In the genomic region with DNA sequence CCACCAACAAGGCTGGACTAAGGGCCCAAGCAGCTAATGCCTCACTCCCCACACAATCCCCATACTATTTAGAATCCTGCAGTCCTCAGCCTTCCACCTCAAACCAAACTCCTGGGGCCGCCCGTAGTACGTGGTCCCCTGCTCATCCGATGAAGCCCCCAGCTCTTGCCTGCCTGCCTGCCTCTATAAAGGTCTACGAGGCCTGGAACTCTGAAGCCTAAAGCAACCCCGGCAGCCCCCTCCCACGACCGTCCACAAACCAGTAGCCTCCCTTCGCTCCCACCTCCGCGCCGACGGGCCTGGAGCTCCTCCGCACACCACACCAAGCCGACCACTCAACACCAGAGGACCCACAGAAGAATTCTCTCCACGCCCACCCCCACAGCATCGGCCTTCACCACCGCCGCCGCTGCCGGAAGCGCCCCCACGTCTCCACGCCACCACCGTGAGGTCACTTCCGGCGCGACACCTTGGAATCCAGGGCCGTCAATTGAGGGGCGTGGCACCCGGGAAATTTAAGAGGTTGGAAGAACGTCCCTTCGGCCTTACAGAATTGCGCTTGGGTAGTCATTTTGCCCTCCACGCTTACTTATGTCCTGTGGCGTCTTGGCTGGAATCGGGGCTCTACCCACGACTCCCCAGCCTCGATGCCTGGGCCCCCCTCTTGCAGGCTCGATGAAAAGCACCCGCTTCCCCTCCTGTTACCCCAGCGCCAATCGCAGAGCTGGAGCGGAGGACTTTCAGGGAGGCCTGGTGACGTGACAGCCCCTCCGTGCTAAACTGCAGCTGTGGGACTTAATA, we compare ENCODE assay signal across 8 cellular contexts. TPM values are rescaled to one million over a fixed set of nuclear protein-coding genes. Genes with fewer than 3 reads are reported as not detected.
A peak's percentile ranks its signal among the peaks of the same experiment; 100 is the strongest.
DNase-seq lines count a peak whose midpoint lies in the region; ATAC-seq and TF ChIP-seq lines count a peak whose summit lies in the region.

EDC3 (minus strand) TSS at position 428 of the 801 bp plus-strand sequence. CDS start 20,900 bp downstream, outside the sequence.

- H3K4me3 Mint-ChIP-seq in Caco-2 (ENCODE audit: unreplicated experiment) (peak within 1 kb of the TSS; percentile 97), natural killer cell (peak within 1 kb of the TSS; percentile 100)
- peak within 1 kb of the TSS; percentile 99 for H3K4me3 Mint-ChIP-seq in activated T-helper 2 cell treated with anti-CD3 and anti-CD28 coated beads, Interferon-gamma antibody, Interleukin-2, Interleukin-4, amounts not matched to agents 10 μg/mL and 5 μg/mL and 100 μg/mL, durations not matched to agents 14 hours and 24 hours and 36 hours (ENCODE audit: low read depth)

- no peaks in the 10 kb centered on the region for H3K36me3 ChIP-seq in Caco-2 (ENCODE audit: control insufficient read depth, insufficient read depth, low read length)
- H3K36me3 ChIP-seq in KOPT-K1 (ENCODE audit: insufficient read depth, low read length) = no peaks in the 10 kb centered on the region

- no peaks in the 10 kb centered on the region for H3K9me3 Mint-ChIP-seq in Caco-2 (ENCODE audit: unreplicated experiment)
- H3K9me3 Mint-ChIP-seq in activated T-helper 2 cell treated with anti-CD3 and anti-CD28 coated beads, Interferon-gamma antibody, Interleukin-2, Interleukin-4, amounts not matched to agents 10 μg/mL and 5 μg/mL and 100 μg/mL, durations not matched to agents 14 hours and 24 hours and 36 hours = no peaks in the 10 kb centered on the region
- H3K9me3 Mint-ChIP-seq in natural killer cell = no peaks in the 10 kb centered on the region

- BruUV-seq in Caco-2 (replicated peaks; lab: Mats Ljungman, UMichigan) = TSS peak; percentile 61

- peak within 1 kb of the TSS; percentile 87 for H3K4me3 ChIP-seq in Caco-2 (ENCODE audit: low read depth, low read length)

- H3K4me1 Mint-ChIP-seq in Caco-2 (ENCODE audit: low read depth, unreplicated experiment) (peaks cover 13% of the 10 kb centered on the region), natural killer cell (peaks cover 30 to 35% of the 10 kb centered on the region in 2 donors)
- peaks cover 22% of the 10 kb centered on the region for H3K4me1 Mint-ChIP-seq in activated T-helper 2 cell treated with anti-CD3 and anti-CD28 coated beads, Interferon-gamma antibody, Interleukin-2, Interleukin-4, amounts not matched to agents 10 μg/mL and 5 μg/mL and 100 μg/mL, durations not matched to agents 14 hours and 24 hours and 36 hours (ENCODE audit: low read depth)

- DNase-seq in Caco-2 (peak; percentile 84 to 87), RPMI8226 (peak; percentile 95), fibroblast of peridontal ligament (ENCODE audit: extremely low read depth) (peak; percentile 80), natural killer cell (peak; percentile 83)
- peak; percentile 78 for DNase-seq in activated T-helper 2 cell treated with anti-CD3 and anti-CD28 coated beads, Interferon-gamma antibody, Interleukin-2, Interleukin-4, amounts not matched to agents 10 μg/mL and 5 μg/mL and 100 μg/mL, durations not matched to agents 14 hours and 24 hours and 36 hours (ENCODE audit: low spot score)
- peak; percentile 73 to 84 (median 82) for DNase-seq in stimulated activated naive CD4-positive, alpha-beta T cell (lab: John Stamatoyannopoulos, UW)

- H3K36me3 Mint-ChIP-seq in Caco-2 (ENCODE audit: insufficient read depth, unreplicated experiment) (peaks cover 12% of the 10 kb centered on the region), natural killer cell (no peaks in the 10 kb centered on the region)
- peaks cover 4% of the 10 kb centered on the region for H3K36me3 Mint-ChIP-seq in activated T-helper 2 cell treated with anti-CD3 and anti-CD28 coated beads, Interferon-gamma antibody, Interleukin-2, Interleukin-4, amounts not matched to agents 10 μg/mL and 5 μg/mL and 100 μg/mL, durations not matched to agents 14 hours and 24 hours and 36 hours (ENCODE audit: low read depth)

- POLR2A ChIA-PET in Caco-2 (lab: Charles Lee) = interaction anchor here (0.5 to 0.7 kb wide), 5 partner anchors 30 to 756 kb away, joined by 3 to 17 read pairs (median 4); partner anchors contain the start of genes CYP1A1 and SIN3A

- H3K9me3 ChIP-seq in Caco-2 = no peaks in the 10 kb centered on the region
- no peaks in the 10 kb centered on the region for H3K9me3 ChIP-seq in KOPT-K1 (ENCODE audit: insufficient read depth, low read length, poor library complexity, severe bottlenecking)

- intact Hi-C loops in Caco-2 (cut with micrococcal nuclease; ENCODE audit: unreplicated experiment) (loop anchor here (2.0 kb wide), 2 partner anchors 29 to 53 kb away; partner anchors contain the start of gene CYP1A1), natural killer cell (cut with micrococcal nuclease) (no loop called here)
- intact Hi-C loops in activated T-helper 2 cell treated with anti-CD3 and anti-CD28 coated beads, Interferon-gamma antibody, Interleukin-2, Interleukin-4, amounts not matched to agents 10 μg/mL and 5 μg/mL and 100 μg/mL, durations not matched to agents 14 hours and 24 hours and 36 hours (cut with micrococcal nuclease) = loop anchor here (5.0 to 10.0 kb wide), 2 partner anchors 38 to 239 kb away; partner anchors contain the start of gene COX5A

- H3K4me1 ChIP-seq in Caco-2 = no peaks in the 10 kb centered on the region; the same call in 1 of the 2 replicates

- H3K27me3 Mint-ChIP-seq in Caco-2 (ENCODE audit: insufficient read depth, unreplicated experiment) = no peaks in the 10 kb centered on the region
- no peaks in the 10 kb centered on the region for H3K27me3 Mint-ChIP-seq in activated T-helper 2 cell treated with anti-CD3 and anti-CD28 coated beads, Interferon-gamma antibody, Interleukin-2, Interleukin-4, amounts not matched to agents 10 μg/mL and 5 μg/mL and 100 μg/mL, durations not matched to agents 14 hours and 24 hours and 36 hours (ENCODE audit: low read depth)
- peaks cover 0 to 8% of the 10 kb centered on the region in 2 donors for H3K27me3 Mint-ChIP-seq in natural killer cell (ENCODE audit: low read depth in 2 of 2)

- TF ChIP-seq CTCF in Caco-2 (IDR thresholded peaks at IDR 0.05; ENCODE audit: insufficient read depth in 1 of 2, low read depth in 1 of 2, low read length in 1 of 2, severe bottlenecking in 1 of 2, unreplicated experiment in 1 of 2) (no peak), natural killer cell (IDR thresholded peaks at IDR 0.05) (no peak)

- H3K27ac Mint-ChIP-seq in Caco-2 (ENCODE audit: unreplicated experiment) (peak within 1 kb of the TSS; percentile 99), natural killer cell (peak within 1 kb of the TSS; percentile 97 to 99)
- H3K27ac Mint-ChIP-seq in activated T-helper 2 cell treated with anti-CD3 and anti-CD28 coated beads, Interferon-gamma antibody, Interleukin-2, Interleukin-4, amounts not matched to agents 10 μg/mL and 5 μg/mL and 100 μg/mL, durations not matched to agents 14 hours and 24 hours and 36 hours = peak within 1 kb of the TSS; percentile 99

- H3K27me3 ChIP-seq in Caco-2 (replicated peaks; ENCODE audit: control insufficient read depth, insufficient read depth, low read length) = no peaks in the 10 kb centered on the region

- H3K27ac ChIP-seq in KOPT-K1 (ENCODE audit: low read depth, low read length, poor library complexity, severe bottlenecking) = peak within 1 kb of the TSS; percentile 84

- CTCF ChIA-PET in Caco-2 (lab: Charles Lee) = no interaction called here

- peak; percentile 77 for ATAC-seq in GM21526 (IDR thresholded peaks at IDR 0.05; ENCODE audit: low FRiP score, unreplicated experiment)
- peak; percentile 85 to 92 (median 91) for ATAC-seq in natural killer cell

RNA-seq across cellular contexts. Expression of gene EDC3, which starts in this region (rescaled TPM):
- total RNA-seq in Caco-2 (2022) = 50.9 and 62.0 TPM in 2 replicates
- 49.3 and 54.8 TPM in 2 replicates for total RNA-seq in activated T-helper 2 cell treated with anti-CD3 and anti-CD28 coated beads, Interferon-gamma antibody, Interleukin-2, Interleukin-4, amounts not matched to agents 10 μg/mL and 5 μg/mL and 100 μg/mL, durations not matched to agents 14 hours and 24 hours and 36 hours
- total RNA-seq in natural killer cell = 10 to 100 TPM; 22.4 to 39.2 (median 32.6) TPM

Comparison
In these comparisons a context has a peak if more than half of its experiments do, and no peak if none do; other contexts are left out.
1. Peak in every context shown above with its lines: DNase-seq, ATAC-seq, H3K4me3 ChIP-seq and H3K27ac ChIP-seq.